ENCODE assay signal across 28 cellular contexts in the genomic region with DNA sequence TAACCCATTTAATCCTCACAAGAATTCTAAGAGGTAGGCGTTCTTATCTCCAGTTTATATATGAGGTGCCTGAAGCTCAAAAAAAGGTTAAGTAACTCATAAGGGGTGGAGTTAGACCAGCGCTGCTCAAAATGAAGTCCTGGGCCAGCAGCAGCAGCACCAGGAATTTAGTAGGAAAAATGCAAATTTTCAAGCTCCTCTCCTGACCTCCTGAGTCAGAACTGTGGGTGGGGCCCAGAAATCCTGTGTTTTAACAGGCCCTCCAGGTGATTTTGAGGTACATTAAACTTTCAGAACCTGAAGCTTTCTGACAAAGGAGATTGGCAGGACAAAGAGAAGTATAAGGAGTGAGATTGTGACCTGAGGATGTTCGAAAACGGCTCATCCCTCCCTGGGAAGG.
DNase-seq lines count a peak whose midpoint lies in the region; ATAC-seq and TF ChIP-seq lines count a peak whose summit lies in the region.
"Had no signal": no experiment of that assay in that cellular context is flagged by ENCODE, and none has a peak within 500 bp of the region (broad histone marks: within the 10 kb centered on the region; RNA-seq: fewer than 3 reads in every experiment).

No MANE protein-coding gene starts in this region.

- no peaks in the 10 kb centered on the region for H3K9me3 Mint-ChIP-seq in neural progenitor cell
- H3K9me3 Mint-ChIP-seq: brain, HFFc6 had no signal

- H4K20me1 ChIP-seq in hepatocyte (ENCODE audit: insufficient read depth, poor library complexity, severe bottlenecking) (no peaks in the 10 kb centered on the region), neural progenitor cell (ENCODE audit: low read depth) (no peaks in the 10 kb centered on the region)

- ATAC-seq in RWPE2 (ENCODE audit: low read depth) (0 out of 3 replicates have a peak, but pooled peaks have one; percentile 36), HG03135 (IDR thresholded peaks at IDR 0.05; ENCODE audit: unreplicated experiment) (no peak), mucosa of descending colon (no peak)
- ATAC-seq: naive thymus-derived CD8-positive, alpha-beta T cell; Panc1; T-cell had no signal

- H3K4me3 ChIP-seq in HAP-1 (no peak overlapping the region), RWPE2 (ENCODE audit: severe bottlenecking) (no peak overlapping the region), hepatocyte (no peak overlapping the region), neural progenitor cell (no peak overlapping the region), mucosa of descending colon (no peak overlapping the region)
- H3K4me3 ChIP-seq: dorsolateral prefrontal cortex, SJCRH30, skin epidermis, tibial nerve had no signal

- in situ Hi-C loops in HAP-1 (cut with MboI; ENCODE audit: low sequenced_read_pairs) = no loop called here

- DNase-seq in HAP-1 (ENCODE audit: low spot score in 2 of 2) = peak; percentile 15 to 44
- DNase-seq in RWPE2 (ENCODE audit: low spot score) = no peak
- no peak for DNase-seq in hepatocyte (ENCODE audit: low spot score)
- DNase-seq in neural progenitor cell (ENCODE audit: low spot score) = no peak
- no peak for DNase-seq in T-helper 1 cell
- no peak for DNase-seq in COR-L47 (lab: John Stamatoyannopoulos, UW)
- DNase-seq in mucosa of descending colon = no peak
- DNase-seq: activated CD4-positive, alpha-beta T cell treated with anti-CD3 and anti-CD28 coated beads, Interleukin-2, amount 50 U/mL, for 48 hours; activated naive CD4-positive, alpha-beta T cell treated with Interleukin-2 at 50 U/mL for 16 hours; BE2C; DND-41; dorsolateral prefrontal cortex; HFFc6; immature natural killer cell; midbrain; naive thymus-derived CD8-positive, alpha-beta T cell; NCI-H1694; NK-92 treated with Interleukin-12 subunit alpha and Interleukin-12 subunit beta, amount 100 ng/mL, for 24 hours; occipital lobe; SJCRH30; stimulated activated CD4-positive, alpha-beta T cell treated with anti-CD3 and anti-CD28 coated beads, Interleukin-1b, Interleukin-23, amount 100 ng/mL, for 48 hours; T-cell had no signal

- no peaks in the 10 kb centered on the region for H3K9me3 ChIP-seq in HAP-1
- H3K9me3 ChIP-seq in RWPE2 (ENCODE audit: severe bottlenecking) = no peaks in the 10 kb centered on the region
- no peaks in the 10 kb centered on the region for H3K9me3 ChIP-seq in hepatocyte (ENCODE audit: low read depth)
- H3K9me3 ChIP-seq in neural progenitor cell (ENCODE audit: low read depth) = no peaks in the 10 kb centered on the region
- H3K9me3 ChIP-seq in mucosa of descending colon = no peaks in the 10 kb centered on the region
- H3K9me3 ChIP-seq: BE2C, SJCRH30, tibial nerve had no signal

- H3K36me3 Mint-ChIP-seq in neural progenitor cell = no peaks in the 10 kb centered on the region
- H3K36me3 Mint-ChIP-seq: brain; immature natural killer cell; naive thymus-derived CD8-positive, alpha-beta T cell; T-cell had no signal

- H3K27ac Mint-ChIP-seq in neural progenitor cell = no peak overlapping the region
- H3K27ac Mint-ChIP-seq: HFFc6; immature natural killer cell; naive thymus-derived CD8-positive, alpha-beta T cell; T-cell had no signal

- TF ChIP-seq CTCF in RWPE2 (IDR thresholded peaks at IDR 0.05; ENCODE audit: poor library complexity, severe bottlenecking) (no peak), hepatocyte (IDR thresholded peaks at IDR 0.05; ENCODE audit: poor library complexity) (no peak), neural progenitor cell (IDR thresholded peaks at IDR 0.05) (no peak), mucosa of descending colon (IDR thresholded peaks at IDR 0.05) (no peak)

- H3K4me1 ChIP-seq in HAP-1 (no peaks in the 10 kb centered on the region; the same call in 1 of the 2 replicates), RWPE2 (ENCODE audit: insufficient read depth, poor library complexity, severe bottlenecking) (no peaks in the 10 kb centered on the region), hepatocyte (ENCODE audit: insufficient read depth) (no peaks in the 10 kb centered on the region), neural progenitor cell (peaks cover 32% of the 10 kb centered on the region), mucosa of descending colon (ENCODE audit: low read depth) (no peaks in the 10 kb centered on the region)
- H3K4me1 ChIP-seq: BE2C, SJCRH30, tibial nerve had no signal

- H3K27me3 ChIP-seq in HAP-1 (ENCODE audit: low read depth) (no peaks in the 10 kb centered on the region), RWPE2 (ENCODE audit: insufficient read depth, poor library complexity, severe bottlenecking) (no peaks in the 10 kb centered on the region), hepatocyte (no peaks in the 10 kb centered on the region), neural progenitor cell (no peaks in the 10 kb centered on the region)
- H3K27me3 ChIP-seq: BE2C, dorsolateral prefrontal cortex, tibial nerve had no signal

- peaks cover 37% of the 10 kb centered on the region for H3K4me1 Mint-ChIP-seq in neural progenitor cell
- H3K4me1 Mint-ChIP-seq: immature natural killer cell; naive thymus-derived CD8-positive, alpha-beta T cell; T-cell had no signal

- no peaks in the 10 kb centered on the region for H3K9me2 ChIP-seq in hepatocyte (replicated peaks; ENCODE audit: insufficient read depth)

- no peak overlapping the region for H3K4me3 Mint-ChIP-seq in neural progenitor cell
- H3K4me3 Mint-ChIP-seq: brain; HFFc6; immature natural killer cell; naive thymus-derived CD8-positive, alpha-beta T cell; T-cell had no signal

- peaks cover 6% of the 10 kb centered on the region for H3F3A ChIP-seq in neural progenitor cell (ENCODE audit: low read depth)

- H2AFZ ChIP-seq in hepatocyte (peak overlapping the region; percentile 23), neural progenitor cell (replicated peaks) (peak overlapping the region; percentile 99)

- H3K79me2 ChIP-seq in hepatocyte (no peaks in the 10 kb centered on the region), neural progenitor cell (ENCODE audit: low read depth) (no peaks in the 10 kb centered on the region)

- 54% methylated on average over 4 of the region's 4 CpGs for WGBS in hepatocyte (ENCODE audit: low lambda C conversion rate, missing lambda C conversion rate)

- H3K27ac ChIP-seq in RWPE2 (ENCODE audit: poor library complexity, severe bottlenecking) (no peak overlapping the region), hepatocyte (no peak overlapping the region), neural progenitor cell (no peak overlapping the region)
- H3K27ac ChIP-seq: dorsolateral prefrontal cortex, HL-60, SJCRH30, skin epidermis, tibial nerve had no signal

- H3K4me2 ChIP-seq in hepatocyte (no peak overlapping the region), neural progenitor cell (peak overlapping the region; percentile 43)

- intact Hi-C loops in mucosa of descending colon (cut with DNase I, micrococcal nuclease) = no loop called here

- H3K36me3 ChIP-seq in HAP-1 (replicated peaks) = no peaks in the 10 kb centered on the region
- H3K36me3 ChIP-seq in RWPE2 (ENCODE audit: low read depth) = no peaks in the 10 kb centered on the region
- no peaks in the 10 kb centered on the region for H3K36me3 ChIP-seq in hepatocyte (replicated peaks; ENCODE audit: insufficient read depth, low read depth)
- no peaks in the 10 kb centered on the region for H3K36me3 ChIP-seq in neural progenitor cell
- H3K36me3 ChIP-seq in mucosa of descending colon (ENCODE audit: low read depth) = no peaks in the 10 kb centered on the region
- H3K36me3 ChIP-seq: BE2C, SJCRH30, tibial nerve had no signal

- no peak overlapping the region for H3K9ac ChIP-seq in neural progenitor cell

- peaks cover 11% of the 10 kb centered on the region for H3K27me3 Mint-ChIP-seq in neural progenitor cell (ENCODE audit: insufficient read depth, low read depth)
- H3K27me3 Mint-ChIP-seq: brain had no signal

Comparison
In these comparisons a context has a peak if more than half of its experiments do, and no peak if none do; other contexts are left out.
1. DNase-seq: peak in HAP-1 (2 of 2); none in RWPE2 (single experiment), hepatocyte (single experiment), neural progenitor cell (single experiment), T-helper 1 cell (0 of 5), COR-L47 (single experiment) and mucosa of descending colon (0 of 3).